1 cellular context compared by ENCODE assay signal in genomic region chr22:29470159-29470855, GRCh38.
TF ChIP-seq lines count a peak whose summit lies in the region.

No MANE protein-coding gene starts in this region.

TF ChIP-seq in H1, 55 proteins besides CTCF, POLR2A, EP300 and RAD21 (continued from another document):
- 0 out of 2 replicates have a peak, but pooled peaks have one; percentile 28 for TF ChIP-seq SUZ12 (IDR thresholded peaks at IDR 0.05; ENCODE audit: low read length)
- TF ChIP-seq SRF (IDR thresholded peaks at IDR 0.05; ENCODE audit: low read depth, low read length): 0 out of 2 replicates have a peak, but pooled peaks have one; percentile 18
- peak; percentile 58 for TF ChIP-seq E2F6 (IDR thresholded peaks at IDR 0.05)
- peak; percentile 83; the same call in 1 of the 2 replicates for TF ChIP-seq TBP (IDR thresholded peaks at IDR 0.05; ENCODE audit: low read depth, low read length)
- TF ChIP-seq MAX (IDR thresholded peaks at IDR 0.05): peak; percentile 67
- TF ChIP-seq CREB1 (IDR thresholded peaks at IDR 0.05): peak; percentile 96
- TF ChIP-seq BRCA1 (IDR thresholded peaks at IDR 0.05; ENCODE audit: low read depth, low read length): peak; percentile 26; the same call in 1 of the 2 replicates
- TF ChIP-seq JUND (IDR thresholded peaks at IDR 0.05; ENCODE audit: low read length): peak; percentile 55; the same call in 1 of the 2 replicates
- TF ChIP-seq GABPA (IDR thresholded peaks at IDR 0.05; ENCODE audit: borderline replicate concordance, insufficient read depth, low read length): peak; percentile 63; the same call in 1 of the 2 replicates
- 0 out of 4 replicates have a peak, but pooled peaks of 1 of the 2 experiments have one; percentile 41 for TF ChIP-seq HDAC2 (IDR thresholded peaks at IDR 0.05; ENCODE audit: borderline replicate concordance in 1 of 2, low read depth in 2 of 2, low read length in 2 of 2)
- TF ChIP-seq KDM4A (IDR thresholded peaks at IDR 0.05; ENCODE audit: low read depth, low read length, severe bottlenecking): peak; percentile 72
- no peak for TF ChIP-seq HDAC6 (IDR thresholded peaks at IDR 0.05; ENCODE audit: low read depth, low read length)
- 0 out of 2 replicates have a peak, but pooled peaks have one; percentile 29 for TF ChIP-seq PHF8 (conservative IDR thresholded peaks at IDR 0.05; ENCODE audit: low read depth, low read length)
- TF ChIP-seq MAFK (IDR thresholded peaks at IDR 0.05; ENCODE audit: low read depth, low read length): no peak
